ENCODE assay signal across 16 cellular contexts in genomic region chr1:245232936-245233335, GRCh38.
DNase-seq lines count a peak whose midpoint lies in the region; ATAC-seq and TF ChIP-seq lines count a peak whose summit lies in the region.
"Had no signal": no experiment of that assay in that cellular context is flagged by ENCODE, and none has a peak within 500 bp of the region (broad histone marks: within the 10 kb centered on the region; RNA-seq: fewer than 3 reads in every experiment).

No MANE protein-coding gene starts in this region.

- intact Hi-C loops in Right ventricle myocardium superior (cut with DNase I), result no loop called here

- H3K4me1 Mint-ChIP-seq in endodermal cell, result peaks cover 11% of the 10 kb centered on the region
- H3K4me1 Mint-ChIP-seq: CD14-positive monocyte had no signal

- no peak overlapping the region for H3K9ac ChIP-seq in endodermal cell (ENCODE audit: extremely low read depth, low read length, poor library complexity, severe bottlenecking)

- 86 to 90% methylated on average over 5 to 6 of the region's 6 CpGs for WGBS in endodermal cell (ENCODE audit: insufficient coverage in 1 of 2, insufficient read length in 1 of 2), 2 experiments

- no peak for TF ChIP-seq CTCF in endodermal cell (conservative IDR thresholded peaks at IDR 0.05)

- DNase-seq in NCI-H748 (lab: John Stamatoyannopoulos, UW; ENCODE audit: unreplicated experiment), result peak; percentile 9
- DNase-seq in NCI-H748 treated with DMSO at 0.1 percent for 48 hours (lab: John Stamatoyannopoulos, UW), result no peak
- peak; percentile 28 for DNase-seq in GM04504 (ENCODE audit: low read depth)
- peak; percentile 29 for DNase-seq in endodermal cell
- DNase-seq in Right ventricle myocardium superior, result no peak
- DNase-seq: 8988T; CD8-positive, alpha-beta T cell; COR-L47; DMS153; DMS79 treated with DMSO at 0.1 percent for 48 hours; EL had no signal

- ATAC-seq in HG03095 (IDR thresholded peaks at IDR 0.05; ENCODE audit: unreplicated experiment), result no peak
- no peak for ATAC-seq in GM21515 (IDR thresholded peaks at IDR 0.05; ENCODE audit: unreplicated experiment)
- ATAC-seq in Right ventricle myocardium superior (ENCODE audit: poor library complexity), result no peak
- ATAC-seq: CD8-positive, alpha-beta T cell; HCT116 had no signal

- no peak overlapping the region for H3K4me3 Mint-ChIP-seq in endodermal cell
- H3K4me3 Mint-ChIP-seq: CD8-positive, alpha-beta T cell had no signal

- no peaks in the 10 kb centered on the region for H3K36me3 ChIP-seq in endodermal cell (ENCODE audit: control insufficient read depth, insufficient read depth, low read length)

- H3K9me3 ChIP-seq in endodermal cell (ENCODE audit: control insufficient read depth, low read length), result no peaks in the 10 kb centered on the region

- no peaks in the 10 kb centered on the region for H3K27me3 ChIP-seq in endodermal cell (ENCODE audit: control insufficient read depth, insufficient read depth, low read length, poor library complexity, severe bottlenecking)

- no peaks in the 10 kb centered on the region for H3K9me3 Mint-ChIP-seq in endodermal cell
- H3K9me3 Mint-ChIP-seq: CD8-positive, alpha-beta T cell had no signal

- H3K27me3 Mint-ChIP-seq in endodermal cell (ENCODE audit: insufficient read depth), result peaks cover 10% of the 10 kb centered on the region

- H3K27ac ChIP-seq in endodermal cell (ENCODE audit: low read depth, low read length), result no peak overlapping the region
- H3K27ac ChIP-seq: HL-60 had no signal

- H3K36me3 Mint-ChIP-seq in endodermal cell (ENCODE audit: low read depth), result peaks cover 6% of the 10 kb centered on the region
- H3K36me3 Mint-ChIP-seq: CD14-positive monocyte; CD8-positive, alpha-beta T cell had no signal

- H3K4me1 ChIP-seq in endodermal cell (ENCODE audit: control insufficient read depth, insufficient read depth, low read length), result peaks cover 9% of the 10 kb centered on the region

- no peak overlapping the region for H3K27ac Mint-ChIP-seq in endodermal cell
- H3K27ac Mint-ChIP-seq: CD14-positive monocyte; CD8-positive, alpha-beta T cell had no signal

- H3K4me3 ChIP-seq in endodermal cell (ENCODE audit: low read length), result no peak overlapping the region

Comparison
In these comparisons a context has a peak if more than half of its experiments do, and no peak if none do; other contexts are left out.
1. DNase-seq: peak in NCI-H748 (single experiment), GM04504 (single experiment) and endodermal cell (single experiment); none in NCI-H748 treated with DMSO at 0.1 percent for 48 hours (single experiment) and Right ventricle myocardium superior (single experiment).